ENCODE assay signal across 1 cellular context in the genomic region with DNA sequence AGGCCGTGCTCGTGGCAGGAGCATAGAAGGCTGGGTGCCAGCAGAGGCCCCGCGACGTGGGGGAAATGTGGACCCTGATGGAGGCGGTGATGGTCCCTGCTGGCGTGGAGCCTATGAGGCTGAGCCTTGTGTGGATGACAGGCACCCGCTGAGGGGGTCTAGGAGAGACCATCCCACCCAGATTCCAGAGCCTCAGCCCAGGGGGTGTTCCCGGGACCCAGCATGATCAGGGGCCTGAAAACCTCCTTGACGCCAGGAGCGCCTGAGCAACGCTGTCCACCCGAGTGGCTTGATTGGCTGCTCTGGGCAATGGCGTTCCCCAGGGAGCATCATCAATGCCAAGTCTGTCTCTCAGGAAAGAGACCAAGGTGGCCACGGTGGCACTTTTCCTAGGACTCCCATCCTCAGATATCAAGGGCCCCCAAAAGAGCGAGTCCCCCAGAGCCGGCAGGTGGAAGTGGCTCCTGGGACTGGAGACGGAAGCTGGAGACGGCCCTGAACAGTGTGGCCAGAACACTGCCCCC.
A peak's percentile ranks its signal among the peaks of the same experiment; 100 is the strongest.
TF ChIP-seq lines count a peak whose summit lies in the region.

No MANE protein-coding gene starts in this region.

TF ChIP-seq in HEK293, 187 proteins besides CTCF, POLR2A, EP300 and RAD21 (continued from another document):
- TF ChIP-seq, protein P1, sequence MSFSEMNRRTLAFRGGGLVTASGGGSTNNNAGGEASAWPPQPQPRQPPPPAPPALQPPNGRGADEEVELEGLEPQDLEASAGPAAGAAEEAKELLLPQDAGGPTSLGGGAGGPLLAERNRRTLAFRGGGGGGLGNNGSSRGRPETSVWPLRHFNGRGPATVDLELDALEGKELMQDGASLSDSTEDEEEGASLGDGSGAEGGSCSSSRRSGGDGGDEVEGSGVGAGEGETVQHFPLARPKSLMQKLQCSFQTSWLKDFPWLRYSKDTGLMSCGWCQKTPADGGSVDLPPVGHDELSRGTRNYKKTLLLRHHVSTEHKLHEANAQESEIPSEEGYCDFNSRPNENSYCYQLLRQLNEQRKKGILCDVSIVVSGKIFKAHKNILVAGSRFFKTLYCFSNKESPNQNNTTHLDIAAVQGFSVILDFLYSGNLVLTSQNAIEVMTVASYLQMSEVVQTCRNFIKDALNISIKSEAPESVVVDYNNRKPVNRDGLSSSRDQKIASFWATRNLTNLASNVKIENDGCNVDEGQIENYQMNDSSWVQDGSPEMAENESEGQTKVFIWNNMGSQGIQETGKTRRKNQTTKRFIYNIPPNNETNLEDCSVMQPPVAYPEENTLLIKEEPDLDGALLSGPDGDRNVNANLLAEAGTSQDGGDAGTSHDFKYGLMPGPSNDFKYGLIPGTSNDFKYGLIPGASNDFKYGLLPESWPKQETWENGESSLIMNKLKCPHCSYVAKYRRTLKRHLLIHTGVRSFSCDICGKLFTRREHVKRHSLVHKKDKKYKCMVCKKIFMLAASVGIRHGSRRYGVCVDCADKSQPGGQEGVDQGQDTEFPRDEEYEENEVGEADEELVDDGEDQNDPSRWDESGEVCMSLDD (tag by site-specific recombination; IDR thresholded peaks at IDR 0.05), result peak; percentile 49; the same call in 1 of the 2 replicates
- TF ChIP-seq KLF9 (tag by site-specific recombination; IDR thresholded peaks at IDR 0.05; ENCODE audit: low read depth) (0 out of 2 replicates have a peak, but pooled peaks have one; percentile 10), ZNF155 (tag by site-specific recombination; IDR thresholded peaks at IDR 0.05) (no peak)
